Comparison of ENCODE assay signal across 1 cellular context in genomic region chr4:2177443-2178093, GRCh38.
TF ChIP-seq lines count a peak whose summit lies in the region.

No MANE protein-coding gene starts in this region.

TF ChIP-seq in WTC11, 78 proteins besides CTCF, POLR2A, EP300 and RAD21 (continued from another document):
- TF ChIP-seq E2F1 (CRISPR knock-in tag; IDR thresholded peaks at IDR 0.05), result no peak
- no peak for TF ChIP-seq NFYB (CRISPR knock-in tag; conservative IDR thresholded peaks at IDR 0.05; ENCODE audit: low read depth)
- TF ChIP-seq ZNF671 (CRISPR knock-in tag; IDR thresholded peaks at IDR 0.05), result no peak
- no peak for TF ChIP-seq ZBTB21 (CRISPR knock-in tag; IDR thresholded peaks at IDR 0.05; ENCODE audit: borderline replicate concordance)
- TF ChIP-seq, protein P1, sequence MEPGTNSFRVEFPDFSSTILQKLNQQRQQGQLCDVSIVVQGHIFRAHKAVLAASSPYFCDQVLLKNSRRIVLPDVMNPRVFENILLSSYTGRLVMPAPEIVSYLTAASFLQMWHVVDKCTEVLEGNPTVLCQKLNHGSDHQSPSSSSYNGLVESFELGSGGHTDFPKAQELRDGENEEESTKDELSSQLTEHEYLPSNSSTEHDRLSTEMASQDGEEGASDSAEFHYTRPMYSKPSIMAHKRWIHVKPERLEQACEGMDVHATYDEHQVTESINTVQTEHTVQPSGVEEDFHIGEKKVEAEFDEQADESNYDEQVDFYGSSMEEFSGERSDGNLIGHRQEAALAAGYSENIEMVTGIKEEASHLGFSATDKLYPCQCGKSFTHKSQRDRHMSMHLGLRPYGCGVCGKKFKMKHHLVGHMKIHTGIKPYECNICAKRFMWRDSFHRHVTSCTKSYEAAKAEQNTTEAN (CRISPR knock-in tag; IDR thresholded peaks at IDR 0.05), result no peak
- TF ChIP-seq AR (CRISPR knock-in tag; IDR thresholded peaks at IDR 0.05), result no peak
- no peak for TF ChIP-seq SP1 (CRISPR knock-in tag; conservative IDR thresholded peaks at IDR 0.05)
- TF ChIP-seq TEAD4 (CRISPR knock-in tag; IDR thresholded peaks at IDR 0.05), result no peak
- TF ChIP-seq ZSCAN18 (CRISPR knock-in tag; IDR thresholded peaks at IDR 0.05), result no peak
